Comparison of ENCODE assay signal across 13 cellular contexts in the genomic region with DNA sequence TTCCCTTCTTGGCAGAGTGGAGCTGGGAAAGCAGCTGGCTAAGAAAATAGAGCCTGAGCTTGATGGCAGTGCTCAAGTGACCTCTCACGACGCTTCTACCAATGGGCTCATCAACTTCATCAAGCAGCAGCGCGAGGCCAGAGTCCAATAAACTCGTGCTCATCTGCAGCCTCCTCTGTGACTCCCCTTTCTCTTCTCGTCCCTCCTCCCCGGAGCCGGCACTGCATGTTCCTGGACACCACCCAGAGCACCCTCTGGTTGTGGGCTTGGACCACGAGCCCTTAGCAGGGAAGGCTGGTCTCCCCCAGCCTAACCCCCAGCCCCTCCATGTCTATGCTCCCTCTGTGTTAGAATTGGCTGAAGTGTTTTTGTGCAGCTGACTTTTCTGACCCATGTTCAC.
"Had no signal": no experiment of that assay in that cellular context is flagged by ENCODE, and none has a peak within 500 bp of the region (broad histone marks: within the 10 kb centered on the region; RNA-seq: fewer than 3 reads in every experiment).

No MANE protein-coding gene starts in this region.

- H3K9me3 ChIP-seq: neutrophil, tibial nerve had no signal

- FAIRE-seq: small intestine had no signal

- ATAC-seq: activated naive CD4-positive, alpha-beta T cell treated with anti-CD3 and anti-CD28 coated beads, Interleukin-2, amount 50 U/mL, for 72 hours; foreskin keratinocyte; left colon; naive thymus-derived CD4-positive, alpha-beta T cell; WTC11 had no signal

- H3K27me3 Mint-ChIP-seq: activated CD4-positive, alpha-beta T cell treated with anti-CD3 and anti-CD28 coated beads, Interleukin-2, amount 10 ng/mL, durations not matched to agents 24 days and 14 days; brain; naive thymus-derived CD4-positive, alpha-beta T cell had no signal

- H3K9me3 Mint-ChIP-seq: activated CD4-positive, alpha-beta T cell treated with anti-CD3 and anti-CD28 coated beads, Interleukin-2, amount 10 ng/mL, durations not matched to agents 24 days and 14 days; activated naive CD4-positive, alpha-beta T cell treated with anti-CD3 and anti-CD28 coated beads, Interleukin-2, amount 50 U/mL, for 72 hours; naive thymus-derived CD4-positive, alpha-beta T cell; WTC11 had no signal

- H3K4me3 Mint-ChIP-seq: activated CD4-positive, alpha-beta T cell treated with anti-CD3 and anti-CD28 coated beads, Interleukin-2, amount 10 ng/mL, durations not matched to agents 24 days and 14 days; brain; naive thymus-derived CD4-positive, alpha-beta T cell; WTC11 had no signal

- H3K4me1 Mint-ChIP-seq: WTC11 had no signal

- H3K4me3 ChIP-seq: lung, tibial nerve had no signal

- H3K27ac ChIP-seq: foreskin keratinocyte, neutrophil, tibial nerve had no signal

- DNase-seq: activated CD4-positive, alpha-beta T cell treated with anti-CD3 and anti-CD28 coated beads, Interleukin-2, amount 10 ng/mL, durations not matched to agents 24 days and 14 days; amygdala; foreskin keratinocyte; left colon; naive thymus-derived CD4-positive, alpha-beta T cell; small intestine; SW 1271 had no signal

- H3K27ac Mint-ChIP-seq: WTC11 had no signal

- H3K4me1 ChIP-seq: foreskin keratinocyte had no signal

- H3K27me3 ChIP-seq: foreskin keratinocyte, neutrophil, tibial nerve had no signal
